In genomic region chr21:41427556-41427955, GRCh38 we compare ENCODE assay signal across 17 cellular contexts. TPM values are rescaled to one million over a fixed set of nuclear protein-coding genes. Genes with fewer than 3 reads are reported as not detected.
DNase-seq lines count a peak whose midpoint lies in the region; ATAC-seq, FAIRE-seq and TF ChIP-seq lines count a peak whose summit lies in the region.
"Had no signal": no experiment of that assay in that cellular context is flagged by ENCODE, and none has a peak within 500 bp of the region (broad histone marks: within the 10 kb centered on the region; RNA-seq: fewer than 3 reads in every experiment).

No MANE protein-coding gene starts in this region.

- no peak overlapping the region for H3K23ac ChIP-seq in trophoblast cell (ENCODE audit: low read length)

- H2AK5ac ChIP-seq in trophoblast cell (ENCODE audit: low read length), result no peak overlapping the region

- peaks cover 0 to 3% of the 10 kb centered on the region in 2 experiments for H3K4me1 ChIP-seq in trophoblast cell (ENCODE audit: control insufficient read depth in 1 of 2, insufficient read depth in 2 of 2, low read length in 2 of 2)
- peaks cover 15 to 25% of the 10 kb centered on the region in 2 donors for H3K4me1 ChIP-seq in thyroid gland

- DNase-seq in activated T-cell treated with anti-CD3 and anti-CD28 coated beads, Interleukin-2, amount 50 U/mL, for 24 hours, result no peak
- DNase-seq in activated T-cell treated with anti-CD3 and anti-CD28 coated beads for 4 hours, result no peak
- no peak for DNase-seq in GM19239 (ENCODE audit: insufficient read length, low spot score)
- no peak for DNase-seq in activated naive CD8-positive, alpha-beta T cell treated with anti-CD3 and anti-CD28 coated beads for 36 hours
- DNase-seq in trophoblast cell, result no peak
- no peak for DNase-seq in thyroid gland
- DNase-seq: DMS53, hippocampal formation, IMR-90, left lung, NCI-H1105 treated with DMSO at 0.1 percent for 48 hours, NCI-H226, nucleus accumbens had no signal

- no peak overlapping the region for H4K8ac ChIP-seq in trophoblast cell (ENCODE audit: low read depth, low read length)

- peaks cover 3% of the 10 kb centered on the region for H3K9me3 ChIP-seq in trophoblast cell (ENCODE audit: insufficient read depth, low read depth, low read length)
- H3K9me3 ChIP-seq in thyroid gland, result no peaks in the 10 kb centered on the region
- H3K9me3 ChIP-seq: left lung, tibial artery had no signal

- H3K79me1 ChIP-seq in trophoblast cell (ENCODE audit: low read length), result no peaks in the 10 kb centered on the region

- H4K91ac ChIP-seq in trophoblast cell (ENCODE audit: low read depth, low read length), result no peak overlapping the region

- no peak overlapping the region for H4K12ac ChIP-seq in trophoblast cell (ENCODE audit: low read depth, low read length)

- H3K14ac ChIP-seq in trophoblast cell (ENCODE audit: low read length), result no peak overlapping the region

- no peak overlapping the region for H3K4me2 ChIP-seq in trophoblast cell (ENCODE audit: low read length)
- H3K4me2 ChIP-seq: smooth muscle cell had no signal

- peak; percentile 23 for FAIRE-seq in GM19239 (lab: Jason Lieb, UNC)

- no peaks in the 10 kb centered on the region for H3K27me3 Mint-ChIP-seq in activated T-cell treated with anti-CD3 and anti-CD28 coated beads, Interleukin-2, amount 50 U/mL, for 24 hours
- no peaks in the 10 kb centered on the region for H3K27me3 Mint-ChIP-seq in activated naive CD8-positive, alpha-beta T cell treated with anti-CD3 and anti-CD28 coated beads for 36 hours

- H3K27ac Mint-ChIP-seq in activated T-cell treated with anti-CD3 and anti-CD28 coated beads, Interleukin-2, amount 50 U/mL, for 24 hours, result peak overlapping the region; percentile 64
- peak overlapping the region; percentile 95 for H3K27ac Mint-ChIP-seq in activated naive CD8-positive, alpha-beta T cell treated with anti-CD3 and anti-CD28 coated beads for 36 hours

- no peaks in the 10 kb centered on the region for H3K9me3 Mint-ChIP-seq in activated T-cell treated with anti-CD3 and anti-CD28 coated beads, Interleukin-2, amount 50 U/mL, for 24 hours
- H3K9me3 Mint-ChIP-seq in activated naive CD8-positive, alpha-beta T cell treated with anti-CD3 and anti-CD28 coated beads for 36 hours, result no peaks in the 10 kb centered on the region

- H3K27me3 ChIP-seq in trophoblast cell (ENCODE audit: insufficient read depth, low read length) (peaks cover 13% of the 10 kb centered on the region), thyroid gland (no peaks in the 10 kb centered on the region)
- H3K27me3 ChIP-seq: left lung, tibial artery had no signal

- H3K27ac ChIP-seq in trophoblast cell (ENCODE audit: low read depth, low read length), result no peak overlapping the region
- H3K27ac ChIP-seq in thyroid gland, result no peak overlapping the region

- no peak for TF ChIP-seq CTCF in thyroid gland (IDR thresholded peaks at IDR 0.05)

- H2BK5ac ChIP-seq in trophoblast cell (ENCODE audit: low read depth, low read length, poor library complexity), result no peak overlapping the region

- peak overlapping the region; percentile 87 for H3K4me3 Mint-ChIP-seq in activated T-cell treated with anti-CD3 and anti-CD28 coated beads, Interleukin-2, amount 50 U/mL, for 24 hours
- peak overlapping the region; percentile 89 for H3K4me3 Mint-ChIP-seq in activated naive CD8-positive, alpha-beta T cell treated with anti-CD3 and anti-CD28 coated beads for 36 hours

- no peaks in the 10 kb centered on the region for H3K79me2 ChIP-seq in trophoblast cell (ENCODE audit: control insufficient read depth, insufficient read depth, low read length, poor library complexity)

- peak overlapping the region; percentile 10 for H3K9ac ChIP-seq in trophoblast cell (ENCODE audit: low read length)

- intact Hi-C loops in thyroid gland (cut with DNase I), result no loop called here

- no peak overlapping the region for H2BK12ac ChIP-seq in trophoblast cell (ENCODE audit: low read length)

- H3K4ac ChIP-seq in trophoblast cell (ENCODE audit: low read depth, low read length), result no peak overlapping the region

- H3K36me3 Mint-ChIP-seq in activated T-cell treated with anti-CD3 and anti-CD28 coated beads, Interleukin-2, amount 50 U/mL, for 24 hours (ENCODE audit: low read depth), result peaks cover 40% of the 10 kb centered on the region
- peaks cover 23% of the 10 kb centered on the region for H3K36me3 Mint-ChIP-seq in activated naive CD8-positive, alpha-beta T cell treated with anti-CD3 and anti-CD28 coated beads for 36 hours

- H3K4me3 ChIP-seq in trophoblast cell (ENCODE audit: low read depth, low read length) (no peak overlapping the region), thyroid gland (replicated peaks in 1 of 3) (no peak overlapping the region)
- H3K4me3 ChIP-seq: smooth muscle cell had no signal

- no peaks in the 10 kb centered on the region for H3K36me3 ChIP-seq in trophoblast cell (ENCODE audit: control insufficient read depth in 1 of 2, insufficient read depth in 2 of 2, low read length in 2 of 2)
- H3K36me3 ChIP-seq in thyroid gland, result peaks cover 0 to 6% of the 10 kb centered on the region in 2 donors

- no peak for TF ChIP-seq POLR2A in GM18505 (IDR thresholded peaks at IDR 0.05; ENCODE audit: borderline replicate concordance, extremely low read depth, insufficient read depth, insufficient read length)
- no peak for TF ChIP-seq POLR2A in thyroid gland (IDR thresholded peaks at IDR 0.05)

- H3K18ac ChIP-seq in trophoblast cell (ENCODE audit: low read length), result no peak overlapping the region

- H2BK120ac ChIP-seq in trophoblast cell (ENCODE audit: insufficient read depth, low read length, poor library complexity), result no peak overlapping the region

- no peak overlapping the region for H2AFZ ChIP-seq in trophoblast cell (ENCODE audit: insufficient read depth, low read length, poor library complexity)

- H3K4me1 Mint-ChIP-seq in activated T-cell treated with anti-CD3 and anti-CD28 coated beads, Interleukin-2, amount 50 U/mL, for 24 hours (ENCODE audit: low read depth), result peaks cover 61% of the 10 kb centered on the region
- H3K4me1 Mint-ChIP-seq in activated naive CD8-positive, alpha-beta T cell treated with anti-CD3 and anti-CD28 coated beads for 36 hours, result peaks cover 24% of the 10 kb centered on the region

- no CpG with 5 or more reads among the region's 8 CpGs for WGBS in trophoblast cell (ENCODE audit: extremely low coverage, insufficient coverage, insufficient read length)
- WGBS in thyroid gland, 2 donors, result 92 to 93% methylated on average over 8 of the region's 8 CpGs

- ATAC-seq in HG02763 (IDR thresholded peaks at IDR 0.05; ENCODE audit: unreplicated experiment) (no peak), GM18505 (IDR thresholded peaks at IDR 0.05; ENCODE audit: unreplicated experiment) (no peak)

RNA-seq across cellular contexts. Expression of gene MX1, which starts 1.5 kb away (rescaled TPM):
- total RNA-seq in activated naive CD8-positive, alpha-beta T cell treated with anti-CD3 and anti-CD28 coated beads for 36 hours, result 100 to 1,000 TPM; 108 to 109 TPM
- 0.76 and 1.1 TPM in 2 replicates for polyA plus RNA-seq in trophoblast cell (2013)
- 10 to 100 TPM; 35.4 to 62.6 (median 51.5) TPM for total RNA-seq in thyroid gland
